ENCODE assay signal across 4 cellular contexts in the genomic region with DNA sequence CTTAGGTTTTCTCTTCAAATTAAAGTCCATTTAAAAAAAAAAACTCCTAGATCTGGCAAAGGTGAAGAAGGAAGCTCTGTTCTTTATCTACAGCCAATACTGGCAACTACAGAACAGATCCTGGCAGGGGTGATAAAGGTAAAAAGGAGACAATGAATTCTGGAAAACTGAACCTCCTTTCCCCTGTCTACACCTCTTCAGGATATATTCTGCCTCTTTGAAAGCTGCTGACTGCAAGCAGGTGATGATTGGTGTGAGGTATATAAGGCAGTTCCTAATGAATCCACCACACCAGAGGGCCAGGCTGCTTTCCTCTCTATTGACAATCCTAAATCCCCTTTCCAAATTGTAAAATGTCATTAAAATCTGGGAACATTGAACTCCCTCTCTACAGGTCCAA.
TF ChIP-seq lines count a peak whose summit lies in the region.

No MANE protein-coding gene starts in this region.

TF ChIP-seq in SK-N-SH treated with all-trans-retinoic acid at 6 μM for 48 hours, 23 proteins besides CTCF, POLR2A, EP300 and RAD21 (continues in another document):
- no peak for TF ChIP-seq TCF4 (CRISPR knock-in tag; IDR thresholded peaks at IDR 0.05; ENCODE audit: borderline replicate concordance)
- no peak for TF ChIP-seq BACH2 (CRISPR knock-in tag; IDR thresholded peaks at IDR 0.05; ENCODE audit: borderline replicate concordance)
- no peak for TF ChIP-seq ZFP30 (CRISPR knock-in tag; IDR thresholded peaks at IDR 0.05)
- no peak for TF ChIP-seq ZNF565 (CRISPR knock-in tag; conservative IDR thresholded peaks at IDR 0.05; ENCODE audit: low read depth)
- TF ChIP-seq, protein P1, sequence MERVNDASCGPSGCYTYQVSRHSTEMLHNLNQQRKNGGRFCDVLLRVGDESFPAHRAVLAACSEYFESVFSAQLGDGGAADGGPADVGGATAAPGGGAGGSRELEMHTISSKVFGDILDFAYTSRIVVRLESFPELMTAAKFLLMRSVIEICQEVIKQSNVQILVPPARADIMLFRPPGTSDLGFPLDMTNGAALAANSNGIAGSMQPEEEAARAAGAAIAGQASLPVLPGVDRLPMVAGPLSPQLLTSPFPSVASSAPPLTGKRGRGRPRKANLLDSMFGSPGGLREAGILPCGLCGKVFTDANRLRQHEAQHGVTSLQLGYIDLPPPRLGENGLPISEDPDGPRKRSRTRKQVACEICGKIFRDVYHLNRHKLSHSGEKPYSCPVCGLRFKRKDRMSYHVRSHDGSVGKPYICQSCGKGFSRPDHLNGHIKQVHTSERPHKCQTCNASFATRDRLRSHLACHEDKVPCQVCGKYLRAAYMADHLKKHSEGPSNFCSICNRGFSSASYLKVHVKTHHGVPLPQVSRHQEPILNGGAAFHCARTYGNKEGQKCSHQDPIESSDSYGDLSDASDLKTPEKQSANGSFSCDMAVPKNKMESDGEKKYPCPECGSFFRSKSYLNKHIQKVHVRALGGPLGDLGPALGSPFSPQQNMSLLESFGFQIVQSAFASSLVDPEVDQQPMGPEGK (CRISPR knock-in tag; IDR thresholded peaks at IDR 0.05; ENCODE audit: borderline replicate concordance) = no peak
- no peak for TF ChIP-seq CSDC2 (CRISPR knock-in tag; IDR thresholded peaks at IDR 0.05)
- TF ChIP-seq SNAI2 (CRISPR knock-in tag; IDR thresholded peaks at IDR 0.05) = no peak
- no peak for TF ChIP-seq ARNTL (CRISPR knock-in tag; IDR thresholded peaks at IDR 0.05; ENCODE audit: borderline replicate concordance, low read depth)
- TF ChIP-seq POU6F1 (CRISPR knock-in tag; IDR thresholded peaks at IDR 0.05; ENCODE audit: borderline replicate concordance, low read depth) = no peak

TF ChIP-seq in SK-N-SH, 30 proteins besides CTCF, POLR2A, EP300 and RAD21 (continues in another document):
- TF ChIP-seq TEAD4 (IDR thresholded peaks at IDR 0.05; ENCODE audit: borderline replicate concordance, insufficient read depth) = no peak
- TF ChIP-seq USF1 (IDR thresholded peaks at IDR 0.05; ENCODE audit: borderline replicate concordance, low read depth) = no peak
- no peak for TF ChIP-seq FOXM1 (IDR thresholded peaks at IDR 0.05; ENCODE audit: low read depth)
- no peak for TF ChIP-seq POLR2AphosphoS5 (IDR thresholded peaks at IDR 0.05; ENCODE audit: low read depth, low read length)
- TF ChIP-seq MEF2A (IDR thresholded peaks at IDR 0.05; ENCODE audit: borderline replicate concordance, low read depth) = no peak
- TF ChIP-seq NFIC (IDR thresholded peaks at IDR 0.05; ENCODE audit: borderline replicate concordance) = no peak
- TF ChIP-seq YY1 (IDR thresholded peaks at IDR 0.05; ENCODE audit: low read depth) = no peak
- TF ChIP-seq NRF1 (IDR thresholded peaks at IDR 0.05; ENCODE audit: low read depth, low read length) = no peak
- TF ChIP-seq TCF12 (IDR thresholded peaks at IDR 0.05) = no peak
- TF ChIP-seq GATA2 (CRISPR knock-in tag; IDR thresholded peaks at IDR 0.05) = no peak
- TF ChIP-seq ELF1 (IDR thresholded peaks at IDR 0.05) = no peak
- no peak for TF ChIP-seq MXI1 (IDR thresholded peaks at IDR 0.05; ENCODE audit: low read depth, low read length)
- TF ChIP-seq REST (IDR thresholded peaks at IDR 0.05; ENCODE audit: low read depth, low read length) = no peak
- TF ChIP-seq FOSL2 (IDR thresholded peaks at IDR 0.05; ENCODE audit: borderline replicate concordance, low read depth) = no peak
- no peak for TF ChIP-seq RXRA (IDR thresholded peaks at IDR 0.05; ENCODE audit: borderline replicate concordance, low read depth)
- no peak for TF ChIP-seq GABPA (IDR thresholded peaks at IDR 0.05; ENCODE audit: low read depth)

TF ChIP-seq in liver, 16 proteins besides CTCF, POLR2A, EP300 and RAD21:
- TF ChIP-seq EGR1 (IDR thresholded peaks at IDR 0.05; ENCODE audit: low read depth in 2 of 2) = no peak
- TF ChIP-seq REST (IDR thresholded peaks at IDR 0.05) = no peak
- TF ChIP-seq RXRA (IDR thresholded peaks at IDR 0.05) = no peak
- no peak for TF ChIP-seq GABPA (IDR thresholded peaks at IDR 0.05 in 1 of 2, conservative IDR thresholded peaks at IDR 0.05 in 1 of 2)
- TF ChIP-seq YY1 (IDR thresholded peaks at IDR 0.05) = no peak

TF ChIP-seq in HepG2, 621 proteins besides CTCF, POLR2A, EP300 and RAD21 (continued from another document):
- no peak for TF ChIP-seq MEIS2 (CRISPR knock-in tag; IDR thresholded peaks at IDR 0.05)
- TF ChIP-seq ARNTL (CRISPR knock-in tag; IDR thresholded peaks at IDR 0.05) = no peak
- TF ChIP-seq ZNF367 (CRISPR knock-in tag; IDR thresholded peaks at IDR 0.05; ENCODE audit: borderline replicate concordance) = no peak
- TF ChIP-seq ZNF883 (CRISPR knock-in tag; IDR thresholded peaks at IDR 0.05; ENCODE audit: not compliant biosample characterization) = no peak
- TF ChIP-seq PTBP1 (IDR thresholded peaks at IDR 0.05; ENCODE audit: low read depth, low read length, poor library complexity, severe bottlenecking) = no peak
- TF ChIP-seq ZNF383 (CRISPR knock-in tag; IDR thresholded peaks at IDR 0.05; ENCODE audit: borderline replicate concordance) = no peak
- TF ChIP-seq ZNF333 (CRISPR knock-in tag; IDR thresholded peaks at IDR 0.05; ENCODE audit: borderline replicate concordance) = no peak
- TF ChIP-seq NFATC3 (CRISPR knock-in tag; IDR thresholded peaks at IDR 0.05) = no peak
- TF ChIP-seq ZNF646 (CRISPR knock-in tag; IDR thresholded peaks at IDR 0.05) = no peak
- TF ChIP-seq KDM4B (CRISPR knock-in tag; IDR thresholded peaks at IDR 0.05) = no peak
- no peak for TF ChIP-seq GTF2F1 (IDR thresholded peaks at IDR 0.05; ENCODE audit: low read length)
- TF ChIP-seq GPN1 (CRISPR knock-in tag; IDR thresholded peaks at IDR 0.05; ENCODE audit: borderline replicate concordance) = no peak
- TF ChIP-seq, protein P2, sequence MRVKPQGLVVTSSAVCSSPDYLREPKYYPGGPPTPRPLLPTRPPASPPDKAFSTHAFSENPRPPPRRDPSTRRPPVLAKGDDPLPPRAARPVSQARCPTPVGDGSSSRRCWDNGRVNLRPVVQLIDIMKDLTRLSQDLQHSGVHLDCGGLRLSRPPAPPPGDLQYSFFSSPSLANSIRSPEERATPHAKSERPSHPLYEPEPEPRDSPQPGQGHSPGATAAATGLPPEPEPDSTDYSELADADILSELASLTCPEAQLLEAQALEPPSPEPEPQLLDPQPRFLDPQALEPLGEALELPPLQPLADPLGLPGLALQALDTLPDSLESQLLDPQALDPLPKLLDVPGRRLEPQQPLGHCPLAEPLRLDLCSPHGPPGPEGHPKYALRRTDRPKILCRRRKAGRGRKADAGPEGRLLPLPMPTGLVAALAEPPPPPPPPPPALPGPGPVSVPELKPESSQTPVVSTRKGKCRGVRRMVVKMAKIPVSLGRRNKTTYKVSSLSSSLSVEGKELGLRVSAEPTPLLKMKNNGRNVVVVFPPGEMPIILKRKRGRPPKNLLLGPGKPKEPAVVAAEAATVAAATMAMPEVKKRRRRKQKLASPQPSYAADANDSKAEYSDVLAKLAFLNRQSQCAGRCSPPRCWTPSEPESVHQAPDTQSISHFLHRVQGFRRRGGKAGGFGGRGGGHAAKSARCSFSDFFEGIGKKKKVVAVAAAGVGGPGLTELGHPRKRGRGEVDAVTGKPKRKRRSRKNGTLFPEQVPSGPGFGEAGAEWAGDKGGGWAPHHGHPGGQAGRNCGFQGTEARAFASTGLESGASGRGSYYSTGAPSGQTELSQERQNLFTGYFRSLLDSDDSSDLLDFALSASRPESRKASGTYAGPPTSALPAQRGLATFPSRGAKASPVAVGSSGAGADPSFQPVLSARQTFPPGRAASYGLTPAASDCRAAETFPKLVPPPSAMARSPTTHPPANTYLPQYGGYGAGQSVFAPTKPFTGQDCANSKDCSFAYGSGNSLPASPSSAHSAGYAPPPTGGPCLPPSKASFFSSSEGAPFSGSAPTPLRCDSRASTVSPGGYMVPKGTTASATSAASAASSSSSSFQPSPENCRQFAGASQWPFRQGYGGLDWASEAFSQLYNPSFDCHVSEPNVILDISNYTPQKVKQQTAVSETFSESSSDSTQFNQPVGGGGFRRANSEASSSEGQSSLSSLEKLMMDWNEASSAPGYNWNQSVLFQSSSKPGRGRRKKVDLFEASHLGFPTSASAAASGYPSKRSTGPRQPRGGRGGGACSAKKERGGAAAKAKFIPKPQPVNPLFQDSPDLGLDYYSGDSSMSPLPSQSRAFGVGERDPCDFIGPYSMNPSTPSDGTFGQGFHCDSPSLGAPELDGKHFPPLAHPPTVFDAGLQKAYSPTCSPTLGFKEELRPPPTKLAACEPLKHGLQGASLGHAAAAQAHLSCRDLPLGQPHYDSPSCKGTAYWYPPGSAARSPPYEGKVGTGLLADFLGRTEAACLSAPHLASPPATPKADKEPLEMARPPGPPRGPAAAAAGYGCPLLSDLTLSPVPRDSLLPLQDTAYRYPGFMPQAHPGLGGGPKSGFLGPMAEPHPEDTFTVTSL (CRISPR knock-in tag; IDR thresholded peaks at IDR 0.05; ENCODE audit: borderline replicate concordance) = no peak
- no peak for TF ChIP-seq RELA (CRISPR knock-in tag; IDR thresholded peaks at IDR 0.05)
- TF ChIP-seq, protein P3, sequence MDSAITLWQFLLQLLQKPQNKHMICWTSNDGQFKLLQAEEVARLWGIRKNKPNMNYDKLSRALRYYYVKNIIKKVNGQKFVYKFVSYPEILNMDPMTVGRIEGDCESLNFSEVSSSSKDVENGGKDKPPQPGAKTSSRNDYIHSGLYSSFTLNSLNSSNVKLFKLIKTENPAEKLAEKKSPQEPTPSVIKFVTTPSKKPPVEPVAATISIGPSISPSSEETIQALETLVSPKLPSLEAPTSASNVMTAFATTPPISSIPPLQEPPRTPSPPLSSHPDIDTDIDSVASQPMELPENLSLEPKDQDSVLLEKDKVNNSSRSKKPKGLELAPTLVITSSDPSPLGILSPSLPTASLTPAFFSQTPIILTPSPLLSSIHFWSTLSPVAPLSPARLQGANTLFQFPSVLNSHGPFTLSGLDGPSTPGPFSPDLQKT (CRISPR knock-in tag; IDR thresholded peaks at IDR 0.05; ENCODE audit: borderline replicate concordance) = no peak
